Comparison of ENCODE assay signal across 8 cellular contexts in the genomic region with DNA sequence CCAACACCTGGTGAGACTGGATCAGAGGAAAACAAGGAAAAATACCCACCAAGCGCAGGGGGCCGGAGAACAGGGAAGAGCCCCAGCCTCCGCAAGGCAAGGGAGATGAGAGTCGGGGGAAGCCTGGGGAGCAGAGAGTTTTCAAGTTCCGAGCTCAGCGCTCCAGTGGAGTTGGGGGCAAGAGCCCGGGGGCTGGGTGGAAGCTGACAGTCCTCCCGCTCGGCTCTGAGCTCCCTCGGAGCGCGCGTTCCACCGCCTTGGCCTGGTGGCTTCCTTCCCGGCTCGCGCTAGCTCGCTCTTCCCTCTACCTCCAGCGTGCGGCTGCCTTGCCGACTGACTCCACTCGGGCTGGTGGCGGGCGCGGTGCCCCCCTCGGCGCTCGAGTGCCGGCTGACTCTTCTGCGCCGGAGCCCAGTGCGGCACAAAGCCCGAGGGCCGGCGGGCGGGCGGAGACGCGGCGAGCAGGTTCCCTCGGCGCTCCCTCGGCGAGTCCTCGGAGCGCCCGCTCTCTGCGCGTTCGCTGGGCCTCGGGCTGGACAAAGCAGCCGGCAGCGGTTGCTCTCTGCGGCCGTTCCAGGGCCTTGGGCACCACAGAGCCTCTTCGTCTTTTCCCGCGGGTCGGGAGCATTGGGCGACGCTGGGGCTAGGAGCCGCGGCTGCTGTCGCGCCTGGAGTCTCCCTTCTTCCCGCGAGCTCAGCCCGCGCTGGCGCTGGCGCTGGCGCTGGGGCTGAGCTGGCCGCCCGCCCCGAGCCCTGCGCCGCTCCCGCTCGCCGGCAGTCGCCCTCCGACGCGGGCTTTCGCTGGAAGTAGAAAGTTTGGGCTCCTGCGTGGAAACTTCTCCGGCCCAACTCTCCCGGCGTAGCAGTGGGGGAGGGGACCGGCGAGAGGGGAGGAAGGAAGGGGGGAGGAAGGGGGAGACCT. TPM values are rescaled to one million over a fixed set of nuclear protein-coding genes. Genes with fewer than 3 reads are reported as not detected.
DNase-seq lines count a peak whose midpoint lies in the region; ATAC-seq and TF ChIP-seq lines count a peak whose summit lies in the region.

No MANE protein-coding gene starts in this region.

- WGBS in H9 (ENCODE audit: extremely low coverage, insufficient read length, low lambda C conversion rate) = no CpG with 5 or more reads among the region's 91 CpGs
- whole genome bisulfite sequencing in esophagus squamous epithelium, 2 donors = 7 to 10% methylated on average over 7 to 15 of the region's 91 CpGs

- H3K4me1 Mint-ChIP-seq in H9 (peaks cover 36 to 67% of the 10 kb centered on the region in 2 experiments), T-cell (peaks cover 52 to 55% (median 55%) of the 10 kb centered on the region in 3 donors)

- intact Hi-C loops in esophagus squamous epithelium (cut with DNase I) = no loop called here

- H2BK20ac ChIP-seq in H9 (ENCODE audit: low read depth, low read length, poor library complexity, severe bottlenecking) = no peak overlapping the region

- H3K79me1 ChIP-seq in H9 (ENCODE audit: insufficient read depth, low read depth, low read length, poor library complexity, severe bottlenecking) = no peaks in the 10 kb centered on the region

- H2BK5ac ChIP-seq in H9 (ENCODE audit: insufficient read length, low read length) = no peak overlapping the region

- H3K23me2 ChIP-seq in H9 (ENCODE audit: insufficient read length, low read depth, low read length, poor library complexity, severe bottlenecking) = peaks cover 30% of the 10 kb centered on the region

- no peak overlapping the region for H3K18ac ChIP-seq in H9 (ENCODE audit: insufficient read length, low read depth, low read length)

- H4K20me1 ChIP-seq in H9 (ENCODE audit: control insufficient read depth, insufficient read depth, insufficient read length) = peaks cover 3% of the 10 kb centered on the region

- TF ChIP-seq POLR2A in esophagus squamous epithelium (IDR thresholded peaks at IDR 0.05) = no peak

- H3K36me3 ChIP-seq in esophagus squamous epithelium = no peaks in the 10 kb centered on the region
- peaks cover 25% of the 10 kb centered on the region for H3K36me3 ChIP-seq in neuron (ENCODE audit: insufficient read depth, low read length)

- H2AFZ ChIP-seq in H9 (ENCODE audit: low read length) = no peak overlapping the region
- no peak overlapping the region for H2AFZ ChIP-seq in neuron (ENCODE audit: low read depth, low read length)

- H3K27ac Mint-ChIP-seq in H9 = no peak overlapping the region
- H3K27ac Mint-ChIP-seq in T-cell = no peak overlapping the region

- POLR2A ChIA-PET in T-cell (lab: Charles Lee) = no interaction called here

- H3K23ac ChIP-seq in H9 (ENCODE audit: insufficient read length, low read depth, low read length) = no peak overlapping the region

- H3K9ac ChIP-seq in H9 (ENCODE audit: extremely low read depth, insufficient read length, low read length) = no peak overlapping the region

- DNase-seq in AG08396 (ENCODE audit: low spot score) = peak; percentile 63
- DNase-seq in H9 = peak; percentile 64
- no peak for DNase-seq in T-cell
- DNase-seq in esophagus squamous epithelium (lab: John Stamatoyannopoulos, UW) = no peak
- no peak for DNase-seq in epidermal melanocyte (ENCODE audit: insufficient read length, low spot score)
- no peak for DNase-seq in SKM-1 treated with dmso at 0.1 percent for 144 hours (lab: John Stamatoyannopoulos, UW; ENCODE audit: unreplicated experiment)

- no peak overlapping the region for H2AK5ac ChIP-seq in H9 (ENCODE audit: insufficient read length, low read length)

- H4K5ac ChIP-seq in H9 (ENCODE audit: insufficient read length, low read depth, low read length) = no peak overlapping the region

- no peaks in the 10 kb centered on the region for H3K79me2 ChIP-seq in H9 (ENCODE audit: insufficient read depth, low read length)

- H3K4me1 ChIP-seq in H9 (ENCODE audit: insufficient read depth, low read length) (no peaks in the 10 kb centered on the region), esophagus squamous epithelium (peaks cover 50 to 74% (median 52%) of the 10 kb centered on the region in 3 donors), neuron (ENCODE audit: insufficient read depth, low read length) (peaks cover 34% of the 10 kb centered on the region)

- H3K4me3 Mint-ChIP-seq in H9 (peak overlapping the region; percentile 51 to 78), T-cell (peak overlapping the region; percentile 70 to 82 (median 72))

- no peaks in the 10 kb centered on the region for H3K9me3 ChIP-seq in H9 (ENCODE audit: control insufficient read depth, low read depth, low read length)
- H3K9me3 ChIP-seq in esophagus squamous epithelium = no peaks in the 10 kb centered on the region
- peaks cover 6% of the 10 kb centered on the region for H3K9me3 ChIP-seq in neuron (ENCODE audit: low read length)

- H3K14ac ChIP-seq in H9 (ENCODE audit: insufficient read depth, low read length) = no peak overlapping the region

- no peak overlapping the region for H4K91ac ChIP-seq in H9 (ENCODE audit: insufficient read length, low read depth, low read length)

- H2BK12ac ChIP-seq in H9 (ENCODE audit: insufficient read length, low read depth, low read length) = no peak overlapping the region

- H4K8ac ChIP-seq in H9 (replicated peaks; ENCODE audit: insufficient read length, low read depth, low read length) = no peak overlapping the region

- TF ChIP-seq CTCF in H9 (conservative IDR thresholded peaks at IDR 0.05) (no peak), esophagus squamous epithelium (IDR thresholded peaks at IDR 0.05) (no peak)

- H2BK120ac ChIP-seq in H9 (ENCODE audit: low read depth, low read length, poor library complexity, severe bottlenecking) = no peak overlapping the region

- CTCF ChIA-PET in T-cell (lab: Charles Lee) = no interaction called here

- ATAC-seq in T-cell (replicated peaks in 1 of 4) = peak in 3 of 4 experiments; percentile 18 to 36 (median 20)
- no peak for ATAC-seq in GM18519 (IDR thresholded peaks at IDR 0.05; ENCODE audit: low FRiP score, unreplicated experiment)

- H3K27ac ChIP-seq in H9 (ENCODE audit: insufficient read length, low read depth, low read length) (no peak overlapping the region), esophagus squamous epithelium (no peak overlapping the region)

- H3K27me3 Mint-ChIP-seq in H9 (ENCODE audit: low read depth) (peaks cover 99% of the 10 kb centered on the region), T-cell (peaks cover 59 to 77% of the 10 kb centered on the region in 2 donors)

- H3K56ac ChIP-seq in H9 (ENCODE audit: insufficient read length, low read depth, low read length) = no peak overlapping the region

- peak overlapping the region; percentile 94 for H3K4me2 ChIP-seq in H9 (ENCODE audit: insufficient read depth, insufficient read length, low read length)

- H3K27me3 ChIP-seq in H9 (ENCODE audit: insufficient read depth, low read length) (peaks cover 90% of the 10 kb centered on the region), esophagus squamous epithelium (peaks cover 65 to 100% (median 85%) of the 10 kb centered on the region in 4 donors), neuron (ENCODE audit: insufficient read depth, low read length) (no peaks in the 10 kb centered on the region)

- H3K36me3 Mint-ChIP-seq in H9 (ENCODE audit: insufficient read depth in 1 of 3, low read depth in 3 of 3) = no peaks in the 10 kb centered on the region; a peak in 1 of 7 replicates
- no peaks in the 10 kb centered on the region for H3K36me3 Mint-ChIP-seq in T-cell

- no peak overlapping the region; the same call in 1 of the 2 replicates for H2BK15ac ChIP-seq in H9 (ENCODE audit: low read depth, low read length)

- H3K4me3 ChIP-seq in esophagus squamous epithelium (peak overlapping the region; percentile 18 to 66 (median 34)), neuron (ENCODE audit: low read length) (peak overlapping the region; percentile 76)

- no peak overlapping the region for H3K4ac ChIP-seq in H9 (ENCODE audit: low read depth, low read length)

- H3K9me3 Mint-ChIP-seq in H9 (no peaks in the 10 kb centered on the region; a peak in 4 of 5 replicates), T-cell (no peaks in the 10 kb centered on the region)

- no peak overlapping the region for H3T11ph ChIP-seq in H9 (ENCODE audit: low read length)

RNA-seq across cellular contexts. Expression of gene PAX6, which starts 1.0 kb away (rescaled TPM):
- total RNA-seq in H9 (2021) (0.11 TPM in 1 of 2 replicates, not detected in the other), T-cell (not detected), esophagus squamous epithelium (under 1 TPM in 1 of 4 donors, not detected in 3; 0.38 TPM)

Comparison
In these comparisons a context has a peak if more than half of its experiments do, and no peak if none do; other contexts are left out.
1. DNase-seq: peak in AG08396 (single experiment) and H9 (single experiment); none in T-cell (0 of 34), esophagus squamous epithelium (single experiment), epidermal melanocyte (single experiment) and SKM-1 treated with dmso at 0.1 percent for 144 hours (single experiment).